ENCODE assay signal across 22 cellular contexts in genomic region chr20:63943808-63944077, GRCh38. TPM values are rescaled to one million over a fixed set of nuclear protein-coding genes. Genes with fewer than 3 reads are reported as not detected.
DNase-seq lines count a peak whose midpoint lies in the region; ATAC-seq and TF ChIP-seq lines count a peak whose summit lies in the region.
"Had no signal": no experiment of that assay in that cellular context is flagged by ENCODE, and none has a peak within 500 bp of the region (broad histone marks: within the 10 kb centered on the region; RNA-seq: fewer than 3 reads in every experiment).

No MANE protein-coding gene starts in this region.

- WGBS in heart right ventricle, 2 donors = 92 to 93% methylated on average over 3 of the region's 3 CpGs
- WGBS in esophagus, 2 donors = 88 to 92% methylated on average over 3 of the region's 3 CpGs

- H3K4me1 Mint-ChIP-seq in stimulated activated effector memory CD8-positive, alpha-beta T cell treated with anti-CD3 and anti-CD28 coated beads, Interleukin-12 subunit alpha, Interleukin-12 subunit beta, amount 100 ng/mL, for 72 hours = peaks cover 47% of the 10 kb centered on the region
- H3K4me1 Mint-ChIP-seq in Calu3 (ENCODE audit: low read depth, unreplicated experiment) = peaks cover 4% of the 10 kb centered on the region

- peak overlapping the region; percentile 43 for H3K27ac Mint-ChIP-seq in stimulated activated effector memory CD8-positive, alpha-beta T cell treated with anti-CD3 and anti-CD28 coated beads, Interleukin-12 subunit alpha, Interleukin-12 subunit beta, amount 100 ng/mL, for 72 hours
- no peak overlapping the region for H3K27ac Mint-ChIP-seq in Calu3 (ENCODE audit: unreplicated experiment)
- H3K27ac Mint-ChIP-seq: CD4-positive, alpha-beta T cell had no signal

- BruUV-seq in Calu3 (replicated peaks; lab: Mats Ljungman, UMichigan) = no TSS peak

- DNase-seq in heart right ventricle (peak in 1 of 2 donors; percentile 9), cardiac septum (ENCODE audit: low spot score) (no peak), NCI-H2107 treated with DMSO at 0.1 percent for 48 hours (lab: John Stamatoyannopoulos, UW; ENCODE audit: unreplicated experiment) (no peak), Calu3 (no peak), NCI-H1105 (lab: John Stamatoyannopoulos, UW) (no peak)
- no peak for DNase-seq in stimulated activated effector memory CD8-positive, alpha-beta T cell treated with anti-CD3 and anti-CD28 coated beads, Interleukin-12 subunit alpha, Interleukin-12 subunit beta, amount 100 ng/mL, for 72 hours (ENCODE audit: low spot score in 2 of 2)
- DNase-seq: CD4-positive, alpha-beta T cell; DMS53; EL; KG1; MV-4-11; NCI-H1417; NCI-H187; NCI-H2107; NCI-H2227 treated with DMSO at 0.1 percent for 48 hours; NCI-H510A treated with DMSO at 0.1 percent for 48 hours; NCI-H774; SJCRH30 had no signal

- peaks cover 0 to 72% (median 51%) of the 10 kb centered on the region in 9 donors for H3K36me3 ChIP-seq in heart right ventricle
- peaks cover 0 to 66% of the 10 kb centered on the region in 2 experiments; a peak in 1 of 3 replicates for H3K36me3 ChIP-seq in HEK293 (ENCODE audit: control insufficient read depth in 2 of 2, insufficient read depth in 1 of 2, low read length in 2 of 2)
- peaks cover 7 to 62% of the 10 kb centered on the region in 2 donors for H3K36me3 ChIP-seq in esophagus (ENCODE audit: control insufficient read depth in 2 of 2, insufficient read depth in 2 of 2, low read length in 1 of 2)

- peaks cover 74% of the 10 kb centered on the region for H3K36me3 Mint-ChIP-seq in stimulated activated effector memory CD8-positive, alpha-beta T cell treated with anti-CD3 and anti-CD28 coated beads, Interleukin-12 subunit alpha, Interleukin-12 subunit beta, amount 100 ng/mL, for 72 hours
- H3K36me3 Mint-ChIP-seq in Calu3 (ENCODE audit: insufficient read depth, unreplicated experiment) = peaks cover 98% of the 10 kb centered on the region

- no peak overlapping the region for H3K4me3 ChIP-seq in heart right ventricle
- H3K4me3 ChIP-seq in HEK293 (ENCODE audit: low read depth, low read length) = no peak overlapping the region
- no peak overlapping the region for H3K4me3 ChIP-seq in esophagus (ENCODE audit: low read depth in 1 of 2, low read length in 2 of 2)
- H3K4me3 ChIP-seq: A549, SJCRH30 had no signal

- H3K9me3 ChIP-seq in heart right ventricle = no peaks in the 10 kb centered on the region
- H3K9me3 ChIP-seq in HEK293 (ENCODE audit: control insufficient read depth, insufficient read depth, low read depth, low read length) = no peaks in the 10 kb centered on the region
- peaks cover 0 to 2% of the 10 kb centered on the region in 2 donors for H3K9me3 ChIP-seq in esophagus (ENCODE audit: control insufficient read depth in 2 of 2, insufficient read depth in 1 of 2, low read depth in 1 of 2, low read length in 1 of 2)
- H3K9me3 ChIP-seq: A549 had no signal

- no peaks in the 10 kb centered on the region for H3K9me3 Mint-ChIP-seq in stimulated activated effector memory CD8-positive, alpha-beta T cell treated with anti-CD3 and anti-CD28 coated beads, Interleukin-12 subunit alpha, Interleukin-12 subunit beta, amount 100 ng/mL, for 72 hours
- no peaks in the 10 kb centered on the region for H3K9me3 Mint-ChIP-seq in Calu3 (ENCODE audit: low read depth, unreplicated experiment)
- H3K9me3 Mint-ChIP-seq: CD4-positive, alpha-beta T cell had no signal

- H3K27ac ChIP-seq in heart right ventricle (peak overlapping the region in 7 of 10 donors; percentile 27 to 84 (median 74)), HEK293 (ENCODE audit: extremely low read depth, low read depth, low read length) (no peak overlapping the region), esophagus (ENCODE audit: low read depth in 2 of 2, low read length in 1 of 2) (peak overlapping the region; percentile 94 to 98)
- H3K27ac ChIP-seq: A549, SJCRH30 had no signal

- no peaks in the 10 kb centered on the region for H3K27me3 ChIP-seq in heart right ventricle
- no peaks in the 10 kb centered on the region for H3K27me3 ChIP-seq in esophagus (ENCODE audit: control insufficient read depth in 1 of 2, insufficient read depth in 2 of 2, low read length in 2 of 2)
- H3K27me3 ChIP-seq: SJCRH30 had no signal

- no peaks in the 10 kb centered on the region for H3K27me3 Mint-ChIP-seq in Calu3 (ENCODE audit: unreplicated experiment)
- H3K27me3 Mint-ChIP-seq: CD4-positive, alpha-beta T cell had no signal

- no peak for TF ChIP-seq CTCF in heart right ventricle (IDR thresholded peaks at IDR 0.05)
- TF ChIP-seq CTCF in HEK293 (tag by site-specific recombination; IDR thresholded peaks at IDR 0.05) = no peak
- TF ChIP-seq CTCF in Calu3 (IDR thresholded peaks at IDR 0.05; ENCODE audit: unreplicated experiment) = no peak

- H3K4me3 Mint-ChIP-seq in stimulated activated effector memory CD8-positive, alpha-beta T cell treated with anti-CD3 and anti-CD28 coated beads, Interleukin-12 subunit alpha, Interleukin-12 subunit beta, amount 100 ng/mL, for 72 hours = no peak overlapping the region
- no peak overlapping the region for H3K4me3 Mint-ChIP-seq in Calu3 (ENCODE audit: low read depth, unreplicated experiment)
- H3K4me3 Mint-ChIP-seq: CD4-positive, alpha-beta T cell had no signal

- intact Hi-C loops in heart right ventricle (cut with DNase I) (no loop called here), cardiac septum (cut with DNase I) (no loop called here), Calu3 (cut with micrococcal nuclease; ENCODE audit: unreplicated experiment) (no loop called here)

- CTCF ChIA-PET in HEK293 (lab: Yijun Ruan, JAX) (no interaction called here), Calu3 (lab: Charles Lee) (no interaction called here)

- no peak for ATAC-seq in heart right ventricle
- no peak for ATAC-seq in stimulated activated effector memory CD8-positive, alpha-beta T cell treated with anti-CD3 and anti-CD28 coated beads, Interleukin-12 subunit alpha, Interleukin-12 subunit beta, amount 100 ng/mL, for 72 hours
- ATAC-seq: A549 had no signal

- POLR2A ChIA-PET in HEK293 (lab: Yijun Ruan, JAX) = no interaction called here

- H3K4me1 ChIP-seq in heart right ventricle (peaks cover 26 to 64% (median 53%) of the 10 kb centered on the region in 9 donors), HEK293 (ENCODE audit: control insufficient read depth, insufficient read depth, low read length) (peaks cover 2% of the 10 kb centered on the region; the same call in 1 of the 2 replicates), esophagus (ENCODE audit: control insufficient read depth in 2 of 2, insufficient read depth in 2 of 2, low read length in 1 of 2) (peaks cover 5 to 35% of the 10 kb centered on the region in 2 donors)

TF ChIP-seq in HEK293, 187 proteins besides CTCF, POLR2A, EP300 and RAD21:
- 0 out of 2 replicates have a peak, but pooled peaks have one; percentile 2 for TF ChIP-seq ZNF600 (tag by site-specific recombination; IDR thresholded peaks at IDR 0.05)
- TF ChIP-seq GLIS2 (tag by site-specific recombination; IDR thresholded peaks at IDR 0.05) = 0 out of 2 replicates have a peak, but pooled peaks have one; percentile 15
- TF ChIP-seq ZNF133 (tag by site-specific recombination; IDR thresholded peaks at IDR 0.05) = no peak
- TF ChIP-seq ZNF426 (tag by site-specific recombination; IDR thresholded peaks at IDR 0.05) = no peak

RNA-seq across cellular contexts. Expression of gene UCKL1, which starts 12.5 kb away (rescaled TPM):
- total RNA-seq in heart right ventricle (10 to 100 TPM; 27.3 to 70.4 (median 39.0) TPM), cardiac septum (43.2 TPM), Calu3 (2022) (85.1 and 86.3 TPM in 2 replicates)
- polyA plus RNA-seq in heart right ventricle (100 to 1,000 TPM in 1 of 2 donors, 10 to 100 TPM in 1; 36.3 to 130 TPM), esophagus (10 to 100 TPM; 40.6 to 47.3 TPM)

RNA-seq across cellular contexts. Expression of gene ZNF512B, which starts 26.0 kb away (rescaled TPM):
- 10 to 100 TPM; 11.1 to 14.8 (median 13.7) TPM for total RNA-seq in heart right ventricle
- 10 to 100 TPM in 1 of 2 donors, 1 to 10 TPM in 1; 4.6 to 11.8 TPM for polyA plus RNA-seq in heart right ventricle
- total RNA-seq in cardiac septum = 12.8 TPM
- polyA plus RNA-seq in esophagus = 10 to 100 TPM; 10.1 to 18.3 TPM
- 58.1 and 62.8 TPM in 2 replicates for total RNA-seq in Calu3 (2022)

RNA-seq across cellular contexts. Expression of gene SAMD10, which starts 35.7 kb away (rescaled TPM):
- total RNA-seq in heart right ventricle (1 to 10 TPM; 3.4 to 8.4 (median 4.0) TPM), cardiac septum (4.0 TPM), Calu3 (2022) (23.6 and 23.7 TPM in 2 replicates)
- polyA plus RNA-seq in heart right ventricle (1 to 10 TPM; 3.9 to 8.8 TPM), esophagus (10 to 100 TPM in 1 of 2 donors, 1 to 10 TPM in 1; 9.4 to 13.1 TPM)
- total RNA-seq: H4, SJCRH30 had no signal
- polyA plus RNA-seq: A549 had no signal

RNA-seq across cellular contexts. Expression of gene PRPF6, which starts 37.2 kb away (rescaled TPM):
- total RNA-seq in heart right ventricle = 10 to 100 TPM; 43.8 to 53.6 (median 48.1) TPM
- 10 to 100 TPM; 27.8 to 48.4 TPM for polyA plus RNA-seq in heart right ventricle
- 47.5 TPM for total RNA-seq in cardiac septum
- polyA plus RNA-seq in esophagus = 10 to 100 TPM; 24.6 to 39.0 TPM
- 111 and 113 TPM in 2 replicates for total RNA-seq in Calu3 (2022)

RNA-seq across cellular contexts. Expression of gene DNAJC5, which starts 48.8 kb away (rescaled TPM):
- total RNA-seq in heart right ventricle = 10 to 100 TPM; 32.8 to 52.2 (median 38.5) TPM
- 10 to 100 TPM; 19.5 to 23.8 TPM for polyA plus RNA-seq in heart right ventricle
- 36.1 TPM for total RNA-seq in cardiac septum
- polyA plus RNA-seq in esophagus = 10 to 100 TPM; 42.9 to 59.4 TPM
- 79.9 and 85.9 TPM in 2 replicates for total RNA-seq in Calu3 (2022)
